In genomic region chr6:115665310-115665709, GRCh38 we compare ENCODE assay signal across 28 cellular contexts.
"Had no signal": no experiment of that assay in that cellular context is flagged by ENCODE, and none has a peak within 500 bp of the region (broad histone marks: within the 10 kb centered on the region; RNA-seq: fewer than 3 reads in every experiment).

No MANE protein-coding gene starts in this region.

- H3K36me3 ChIP-seq: stomach, suprapubic skin, thoracic aorta, thyroid gland, tibial artery, tibial nerve, transverse colon, upper lobe of left lung, upper lobe of right lung, uterus, vagina had no signal

- H3K9me3 ChIP-seq: stomach, suprapubic skin, testis, thoracic aorta, thyroid gland, tibial artery, tibial nerve, transverse colon, upper lobe of left lung, upper lobe of right lung, uterus, vagina had no signal

- H3K36me3 Mint-ChIP-seq: stimulated activated effector memory CD8-positive, alpha-beta T cell treated with anti-CD3 and anti-CD28 coated beads, Interleukin-12 subunit alpha, Interleukin-12 subunit beta, amount 100 ng/mL, for 72 hours; stimulated activated memory B cell treated with anti-CD40 and anti-IgM and Interleukin-4, amounts not matched to agents 10 μg/mL and 1 μg/mL and 100 μg/mL, for 72 hours; stimulated activated naive B cell treated with anti-CD40 and anti-IgM and Interleukin-4, amounts not matched to agents 10 μg/mL and 1 μg/mL and 100 μg/mL, for 72 hours; type B pancreatic cell had no signal

- H3K4me3 Mint-ChIP-seq: stimulated activated effector memory CD8-positive, alpha-beta T cell treated with anti-CD3 and anti-CD28 coated beads, Interleukin-12 subunit alpha, Interleukin-12 subunit beta, amount 100 ng/mL, for 72 hours; stimulated activated memory B cell treated with anti-CD40 and anti-IgM and Interleukin-4, amounts not matched to agents 10 μg/mL and 1 μg/mL and 100 μg/mL, for 72 hours; stimulated activated naive B cell treated with anti-CD40 and anti-IgM and Interleukin-4, amounts not matched to agents 10 μg/mL and 1 μg/mL and 100 μg/mL, for 72 hours; stimulated activated naive CD8-positive, alpha-beta T cell treated with anti-CD3 and anti-CD28 coated beads, Interleukin-15, amount 100 ng/mL, for 72 hours; stimulated activated naive CD8-positive, alpha-beta T cell treated with anti-CD3 and anti-CD28 coated beads, Interleukin-15, Interleukin-2, amounts not matched to agents 100 ng/mL and 50 ng/mL, for 24 hours; type B pancreatic cell had no signal

- H3K4me1 ChIP-seq: stomach, suprapubic skin, testis, thyroid gland, tibial artery, tibial nerve, transverse colon, upper lobe of left lung, upper lobe of right lung, uterus, vagina had no signal

- H3K27me3 Mint-ChIP-seq: stimulated activated memory B cell treated with anti-CD40 and anti-IgM and Interleukin-4, amounts not matched to agents 10 μg/mL and 1 μg/mL and 100 μg/mL, for 72 hours; stimulated activated naive B cell treated with anti-CD40 and anti-IgM and Interleukin-4, amounts not matched to agents 10 μg/mL and 1 μg/mL and 100 μg/mL, for 72 hours; stimulated activated naive CD8-positive, alpha-beta T cell treated with anti-CD3 and anti-CD28 coated beads, Interleukin-15, amount 100 ng/mL, for 72 hours; stimulated activated naive CD8-positive, alpha-beta T cell treated with anti-CD3 and anti-CD28 coated beads, Interleukin-15, Interleukin-2, amounts not matched to agents 100 ng/mL and 50 ng/mL, for 24 hours had no signal

- H3K9me3 Mint-ChIP-seq: stimulated activated effector memory CD8-positive, alpha-beta T cell treated with anti-CD3 and anti-CD28 coated beads, Interleukin-12 subunit alpha, Interleukin-12 subunit beta, amount 100 ng/mL, for 72 hours; stimulated activated memory B cell treated with anti-CD40 and anti-IgM and Interleukin-4, amounts not matched to agents 10 μg/mL and 1 μg/mL and 100 μg/mL, for 72 hours; stimulated activated naive B cell treated with anti-CD40 and anti-IgM and Interleukin-4, amounts not matched to agents 10 μg/mL and 1 μg/mL and 100 μg/mL, for 72 hours; stimulated activated naive CD8-positive, alpha-beta T cell treated with anti-CD3 and anti-CD28 coated beads, Interleukin-15, amount 100 ng/mL, for 72 hours; stimulated activated naive CD8-positive, alpha-beta T cell treated with anti-CD3 and anti-CD28 coated beads, Interleukin-15, Interleukin-2, amounts not matched to agents 100 ng/mL and 50 ng/mL, for 24 hours; type B pancreatic cell had no signal

- H3K4me3 ChIP-seq: stomach, suprapubic skin, testis, thoracic aorta, thyroid gland, tibial artery, tibial nerve, transverse colon, upper lobe of left lung, upper lobe of right lung, uterus, vagina had no signal

- ATAC-seq: stimulated activated effector memory CD8-positive, alpha-beta T cell treated with anti-CD3 and anti-CD28 coated beads, Interleukin-12 subunit alpha, Interleukin-12 subunit beta, amount 100 ng/mL, for 72 hours; stimulated activated memory B cell treated with anti-CD40 and anti-IgM and Interleukin-4, amounts not matched to agents 10 μg/mL and 1 μg/mL and 100 μg/mL, for 72 hours; stimulated activated naive B cell treated with anti-CD40 and anti-IgM and Interleukin-4, amounts not matched to agents 10 μg/mL and 1 μg/mL and 100 μg/mL, for 72 hours; stimulated activated naive CD8-positive, alpha-beta T cell treated with anti-CD3 and anti-CD28 coated beads, Interleukin-15, amount 100 ng/mL, for 72 hours; stimulated activated naive CD8-positive, alpha-beta T cell treated with anti-CD3 and anti-CD28 coated beads, Interleukin-15, Interleukin-2, amounts not matched to agents 100 U/mL and 50 U/mL, for 24 hours; upper lobe of right lung had no signal

- H3K27ac Mint-ChIP-seq: stimulated activated effector memory CD8-positive, alpha-beta T cell treated with anti-CD3 and anti-CD28 coated beads, Interleukin-12 subunit alpha, Interleukin-12 subunit beta, amount 100 ng/mL, for 72 hours; stimulated activated memory B cell treated with anti-CD40 and anti-IgM and Interleukin-4, amounts not matched to agents 10 μg/mL and 1 μg/mL and 100 μg/mL, for 72 hours; stimulated activated naive B cell treated with anti-CD40 and anti-IgM and Interleukin-4, amounts not matched to agents 10 μg/mL and 1 μg/mL and 100 μg/mL, for 72 hours; stimulated activated naive CD8-positive, alpha-beta T cell treated with anti-CD3 and anti-CD28 coated beads, Interleukin-15, amount 100 ng/mL, for 72 hours; stimulated activated naive CD8-positive, alpha-beta T cell treated with anti-CD3 and anti-CD28 coated beads, Interleukin-15, Interleukin-2, amounts not matched to agents 100 ng/mL and 50 ng/mL, for 24 hours; type B pancreatic cell had no signal

- DNase-seq: stimulated activated CD4-positive, alpha-beta T cell treated with anti-CD3 and anti-CD28 coated beads, Interleukin-2, amount 100 ng/mL, for 48 hours; stimulated activated CD4-positive, alpha-beta T cell treated with anti-CD3 and anti-CD28 coated beads, Interleukin-4, amount 100 ng/mL, for 1 hour; stimulated activated CD4-positive, alpha-beta T cell treated with anti-CD3 and anti-CD28 coated beads, Interleukin-4, amount 100 ng/mL, for 24 hours; stimulated activated CD4-positive, alpha-beta T cell treated with anti-CD3 and anti-CD28 coated beads, Interleukin-4, amount 100 ng/mL, for 4 hours; stimulated activated CD8-positive, alpha-beta memory T cell treated with anti-CD3 and anti-CD28 coated beads, Interleukin-4, amount 100 ng/mL, for 48 hours; stimulated activated naive B cell treated with anti-CD40 and anti-IgM and Interleukin-4, amounts not matched to agents 10 μg/mL and 1 μg/mL and 100 μg/mL, for 72 hours; stimulated activated naive CD4-positive, alpha-beta T cell; stimulated activated naive CD4-positive, alpha-beta T cell treated with Interleukin-2 at 50 U/mL for 16 hours; stimulated activated naive CD8-positive, alpha-beta T cell treated with anti-CD3 and anti-CD28 coated beads, Interleukin-15, amount 100 ng/mL, for 72 hours; stimulated activated naive CD8-positive, alpha-beta T cell treated with anti-CD3 and anti-CD28 coated beads, Interleukin-15, Interleukin-2, amounts not matched to agents 100 U/mL and 50 U/mL, for 24 hours; stomach; substantia nigra; testis; thyroid gland; tibial artery; transverse colon; trophoblast cell; upper lobe of left lung; upper lobe of right lung; uterus had no signal

- H3K4me1 Mint-ChIP-seq: stimulated activated effector memory CD8-positive, alpha-beta T cell treated with anti-CD3 and anti-CD28 coated beads, Interleukin-12 subunit alpha, Interleukin-12 subunit beta, amount 100 ng/mL, for 72 hours; stimulated activated memory B cell treated with anti-CD40 and anti-IgM and Interleukin-4, amounts not matched to agents 10 μg/mL and 1 μg/mL and 100 μg/mL, for 72 hours; stimulated activated naive B cell treated with anti-CD40 and anti-IgM and Interleukin-4, amounts not matched to agents 10 μg/mL and 1 μg/mL and 100 μg/mL, for 72 hours; stimulated activated naive CD8-positive, alpha-beta T cell treated with anti-CD3 and anti-CD28 coated beads, Interleukin-15, amount 100 ng/mL, for 72 hours had no signal

- H3K27me3 ChIP-seq: stomach, suprapubic skin, testis, thyroid gland, tibial artery, tibial nerve, transverse colon, upper lobe of left lung, upper lobe of right lung, uterus, vagina had no signal

- H3K27ac ChIP-seq: stomach, suprapubic skin, testis, thoracic aorta, thyroid gland, tibial artery, tibial nerve, transverse colon, upper lobe of left lung, upper lobe of right lung, uterus, vagina had no signal
